14 cellular contexts compared by ENCODE assay signal in genomic region chr10:50393784-50394183, GRCh38.
A peak's percentile ranks its signal among the peaks of the same experiment; 100 is the strongest.
DNase-seq lines count a peak whose midpoint lies in the region; ATAC-seq, FAIRE-seq and TF ChIP-seq lines count a peak whose summit lies in the region.
"Had no signal": no experiment of that assay in that cellular context is flagged by ENCODE, and none has a peak within 500 bp of the region (broad histone marks: within the 10 kb centered on the region; RNA-seq: fewer than 3 reads in every experiment).

No MANE protein-coding gene starts in this region.

- H3K4me3 Mint-ChIP-seq in CD4-positive, CD25-positive, alpha-beta regulatory T cell: no peak overlapping the region
- H3K4me3 Mint-ChIP-seq: activated naive CD4-positive, alpha-beta T cell treated with anti-CD3 and anti-CD28 coated beads, Interleukin-2, amount 50 U/mL, for 24 hours; memory B cell had no signal

- H3K36me3 ChIP-seq in CD4-positive, CD25-positive, alpha-beta regulatory T cell (ENCODE audit: control insufficient read depth, insufficient read depth, low read length): peaks cover 4% of the 10 kb centered on the region
- H3K36me3 ChIP-seq in PC-3 (ENCODE audit: low read depth, low read length) (no peaks in the 10 kb centered on the region), bronchial epithelial cell (ENCODE audit: control insufficient read depth, insufficient read depth, low read length) (no peaks in the 10 kb centered on the region), right lobe of liver (no peaks in the 10 kb centered on the region)
- H3K36me3 ChIP-seq: ovary had no signal

- H3K79me2 ChIP-seq in PC-3 (ENCODE audit: low read length): no peaks in the 10 kb centered on the region

- no peak overlapping the region for H3K27ac ChIP-seq in CD4-positive, CD25-positive, alpha-beta regulatory T cell (ENCODE audit: insufficient read depth, low read length, poor library complexity, severe bottlenecking)
- peak overlapping the region; percentile 81 for H3K27ac ChIP-seq in PC-3 (ENCODE audit: low read length)
- H3K27ac ChIP-seq in right lobe of liver: peak overlapping the region; percentile 76 to 94 (median 86)
- H3K27ac ChIP-seq: coronary artery, ovary had no signal

- H3F3A ChIP-seq in PC-3 (ENCODE audit: low read length, unreplicated experiment): peaks cover 3% of the 10 kb centered on the region

- H3K9me2 ChIP-seq in PC-3 (replicated peaks; ENCODE audit: low read length): no peaks in the 10 kb centered on the region

- H3K9ac ChIP-seq in PC-3 (ENCODE audit: low read length): peak overlapping the region; percentile 52

- peak overlapping the region; percentile 59 for H3K4me2 ChIP-seq in PC-3 (ENCODE audit: low read length)

- no TSS peak for BruUV-seq in PC-3 (replicated peaks; lab: Mats Ljungman, UMichigan)

- H3K9me3 Mint-ChIP-seq in CD4-positive, CD25-positive, alpha-beta regulatory T cell: no peaks in the 10 kb centered on the region
- H3K9me3 Mint-ChIP-seq: activated naive CD4-positive, alpha-beta T cell treated with anti-CD3 and anti-CD28 coated beads, Interleukin-2, amount 50 U/mL, for 24 hours; memory B cell had no signal

- 38% methylated on average over 2 of the region's 2 CpGs for WGBS in right lobe of liver (ENCODE audit: insufficient coverage, low coverage, low lambda C conversion rate, missing lambda C conversion rate)

- no peak for TF ChIP-seq POLR2A in right lobe of liver (IDR thresholded peaks at IDR 0.05)
- no peak for TF ChIP-seq POLR2A in H54 (IDR thresholded peaks at IDR 0.05; ENCODE audit: low read depth, low read length)

- intact Hi-C loops in PC-3 (cut with micrococcal nuclease) (loop anchor here (1.0 to 2.0 kb wide), 2 partner anchors 31 to 231 kb away; no protein-coding TSS in a partner anchor), right lobe of liver (cut with DNase I) (no loop called here)

- no peak for TF ChIP-seq CTCF in PC-3 (conservative IDR thresholded peaks at IDR 0.05; ENCODE audit: low read depth, low read length)
- no peak for TF ChIP-seq CTCF in bronchial epithelial cell (IDR thresholded peaks at IDR 0.05; ENCODE audit: insufficient read depth, low read length, severe bottlenecking)
- TF ChIP-seq CTCF in right lobe of liver (IDR thresholded peaks at IDR 0.05): no peak

- no peak for ATAC-seq in CD4-positive, CD25-positive, alpha-beta regulatory T cell (ENCODE audit: low read depth in 2 of 2)
- ATAC-seq in PC-3 (peak; percentile 79), right lobe of liver (peak; percentile 25 to 67 (median 54)), HG02571 (IDR thresholded peaks at IDR 0.05; ENCODE audit: unreplicated experiment) (no peak)

- H4K20me1 ChIP-seq in PC-3 (ENCODE audit: low read length): no peaks in the 10 kb centered on the region

- peaks cover 57 to 81% (median 70%) of the 10 kb centered on the region in 4 donors for H3K4me1 Mint-ChIP-seq in CD4-positive, CD25-positive, alpha-beta regulatory T cell

- H3K4me3 ChIP-seq in CD4-positive, CD25-positive, alpha-beta regulatory T cell (ENCODE audit: low read depth, low read length): peak overlapping the region; percentile 72
- H3K4me3 ChIP-seq in PC-3 (ENCODE audit: low read length) (peak overlapping the region; percentile 14), bronchial epithelial cell (ENCODE audit: low read depth, low read length) (no peak overlapping the region), right lobe of liver (no peak overlapping the region)
- H3K4me3 ChIP-seq: coronary artery, ovary had no signal

- H3K4me1 ChIP-seq in CD4-positive, CD25-positive, alpha-beta regulatory T cell (ENCODE audit: control insufficient read depth, insufficient read depth, low read length, poor library complexity, severe bottlenecking): peaks cover 71% of the 10 kb centered on the region
- H3K4me1 ChIP-seq in PC-3 (ENCODE audit: insufficient read depth, low read length) (peaks cover 52% of the 10 kb centered on the region), right lobe of liver (peaks cover 0 to 67% (median 27%) of the 10 kb centered on the region in 4 donors)

- H3K36me3 Mint-ChIP-seq in CD4-positive, CD25-positive, alpha-beta regulatory T cell: peaks cover 6% of the 10 kb centered on the region

- H3K27ac Mint-ChIP-seq in CD4-positive, CD25-positive, alpha-beta regulatory T cell: peak overlapping the region; percentile 21 to 79 (median 43)
- H3K27ac Mint-ChIP-seq: activated naive CD4-positive, alpha-beta T cell treated with anti-CD3 and anti-CD28 coated beads, Interleukin-2, amount 50 U/mL, for 24 hours; memory B cell had no signal

- no peak overlapping the region for H2AFZ ChIP-seq in PC-3 (ENCODE audit: low read length)

- H3K27me3 Mint-ChIP-seq in CD4-positive, CD25-positive, alpha-beta regulatory T cell: no peaks in the 10 kb centered on the region
- H3K27me3 Mint-ChIP-seq: activated naive CD4-positive, alpha-beta T cell treated with anti-CD3 and anti-CD28 coated beads, Interleukin-2, amount 50 U/mL, for 24 hours; memory B cell had no signal

- FAIRE-seq in bronchial epithelial cell (lab: Jason Lieb, UNC): no peak
- FAIRE-seq in H54 (lab: Jason Lieb, UNC): no peak
- FAIRE-seq: TTC549 had no signal

- DNase-seq in CD4-positive, CD25-positive, alpha-beta regulatory T cell: no peak
- DNase-seq in PC-3: peak; percentile 87
- peak; percentile 65 for DNase-seq in bronchial epithelial cell (ENCODE audit: low read depth)
- peak in 1 of 3 donors; percentile 25 for DNase-seq in right lobe of liver
- no peak for DNase-seq in HPDE6-E6E7 (ENCODE audit: extremely low spot score)
- DNase-seq in mucosa of gallbladder (ENCODE audit: low spot score): no peak
- DNase-seq in H54 (ENCODE audit: insufficient read length, low spot score): no peak
- DNase-seq: ovary, SIG-M5 had no signal

- POLR2A ChIA-PET in PC-3 (lab: Charles Lee; ENCODE audit: unreplicated experiment): interaction anchor here (0.6 kb wide), 1 partner anchor 24 kb away, joined by 4 read pairs; no protein-coding TSS in a partner anchor

- H3K9me3 ChIP-seq in CD4-positive, CD25-positive, alpha-beta regulatory T cell (ENCODE audit: control insufficient read depth in 2 of 2, low read length in 2 of 2): no peaks in the 10 kb centered on the region
- H3K9me3 ChIP-seq in PC-3 (ENCODE audit: low read length) (no peaks in the 10 kb centered on the region), right lobe of liver (no peaks in the 10 kb centered on the region)
- H3K9me3 ChIP-seq: ovary had no signal

- H3K27me3 ChIP-seq in CD4-positive, CD25-positive, alpha-beta regulatory T cell (ENCODE audit: control insufficient read depth, insufficient read depth, low read length): no peaks in the 10 kb centered on the region
- H3K27me3 ChIP-seq in PC-3 (ENCODE audit: low read length): no peaks in the 10 kb centered on the region
- H3K27me3 ChIP-seq in bronchial epithelial cell (ENCODE audit: control insufficient read depth, insufficient read depth, low read length): no peaks in the 10 kb centered on the region
- H3K27me3 ChIP-seq in right lobe of liver: no peaks in the 10 kb centered on the region
- H3K27me3 ChIP-seq: ovary had no signal

- CTCF ChIA-PET in PC-3 (lab: Charles Lee): interaction anchor here (0.6 kb wide), 1 partner anchor 216 kb away, joined by 11 read pairs; no protein-coding TSS in a partner anchor

Comparison
In these comparisons a context has a peak if more than half of its experiments do, and no peak if none do; other contexts are left out.
1. ATAC-seq: peak in PC-3 (single experiment) and right lobe of liver (4 of 4); none in CD4-positive, CD25-positive, alpha-beta regulatory T cell (0 of 2) and HG02571 (single experiment).
2. DNase-seq: peak in PC-3 (single experiment) and bronchial epithelial cell (single experiment); none in CD4-positive, CD25-positive, alpha-beta regulatory T cell (0 of 3), HPDE6-E6E7 (single experiment), mucosa of gallbladder (single experiment) and H54 (single experiment).
3. H3K4me3 ChIP-seq: peak in CD4-positive, CD25-positive, alpha-beta regulatory T cell (single experiment) and PC-3 (single experiment); none in bronchial epithelial cell (single experiment) and right lobe of liver (0 of 3).